Comparison of ENCODE assay signal across 1 cellular context in the genomic region with DNA sequence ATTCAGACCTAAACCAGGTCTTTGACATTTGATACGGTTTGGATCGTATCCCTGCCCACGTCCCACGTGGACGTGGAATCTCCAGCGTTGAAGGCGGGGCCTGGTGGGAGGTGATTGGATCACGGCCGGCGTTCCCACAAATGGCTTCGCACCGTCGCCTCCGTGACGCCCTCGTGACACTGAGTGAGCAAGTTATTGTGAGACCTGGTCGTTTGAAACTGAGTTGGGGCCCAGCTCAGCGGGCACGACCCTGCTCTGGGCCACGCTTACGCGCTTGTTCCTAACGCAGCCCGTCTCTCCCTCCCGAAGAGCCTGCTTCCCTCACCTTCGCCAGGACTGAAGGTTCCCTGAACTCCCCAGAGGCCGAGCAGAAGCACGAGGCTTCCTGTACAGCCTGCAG.
TF ChIP-seq lines count a peak whose summit lies in the region.

No MANE protein-coding gene starts in this region.

TF ChIP-seq in K562, 482 proteins besides CTCF, POLR2A, EP300 and RAD21 (continued from another document):
- TF ChIP-seq, protein P1, sequence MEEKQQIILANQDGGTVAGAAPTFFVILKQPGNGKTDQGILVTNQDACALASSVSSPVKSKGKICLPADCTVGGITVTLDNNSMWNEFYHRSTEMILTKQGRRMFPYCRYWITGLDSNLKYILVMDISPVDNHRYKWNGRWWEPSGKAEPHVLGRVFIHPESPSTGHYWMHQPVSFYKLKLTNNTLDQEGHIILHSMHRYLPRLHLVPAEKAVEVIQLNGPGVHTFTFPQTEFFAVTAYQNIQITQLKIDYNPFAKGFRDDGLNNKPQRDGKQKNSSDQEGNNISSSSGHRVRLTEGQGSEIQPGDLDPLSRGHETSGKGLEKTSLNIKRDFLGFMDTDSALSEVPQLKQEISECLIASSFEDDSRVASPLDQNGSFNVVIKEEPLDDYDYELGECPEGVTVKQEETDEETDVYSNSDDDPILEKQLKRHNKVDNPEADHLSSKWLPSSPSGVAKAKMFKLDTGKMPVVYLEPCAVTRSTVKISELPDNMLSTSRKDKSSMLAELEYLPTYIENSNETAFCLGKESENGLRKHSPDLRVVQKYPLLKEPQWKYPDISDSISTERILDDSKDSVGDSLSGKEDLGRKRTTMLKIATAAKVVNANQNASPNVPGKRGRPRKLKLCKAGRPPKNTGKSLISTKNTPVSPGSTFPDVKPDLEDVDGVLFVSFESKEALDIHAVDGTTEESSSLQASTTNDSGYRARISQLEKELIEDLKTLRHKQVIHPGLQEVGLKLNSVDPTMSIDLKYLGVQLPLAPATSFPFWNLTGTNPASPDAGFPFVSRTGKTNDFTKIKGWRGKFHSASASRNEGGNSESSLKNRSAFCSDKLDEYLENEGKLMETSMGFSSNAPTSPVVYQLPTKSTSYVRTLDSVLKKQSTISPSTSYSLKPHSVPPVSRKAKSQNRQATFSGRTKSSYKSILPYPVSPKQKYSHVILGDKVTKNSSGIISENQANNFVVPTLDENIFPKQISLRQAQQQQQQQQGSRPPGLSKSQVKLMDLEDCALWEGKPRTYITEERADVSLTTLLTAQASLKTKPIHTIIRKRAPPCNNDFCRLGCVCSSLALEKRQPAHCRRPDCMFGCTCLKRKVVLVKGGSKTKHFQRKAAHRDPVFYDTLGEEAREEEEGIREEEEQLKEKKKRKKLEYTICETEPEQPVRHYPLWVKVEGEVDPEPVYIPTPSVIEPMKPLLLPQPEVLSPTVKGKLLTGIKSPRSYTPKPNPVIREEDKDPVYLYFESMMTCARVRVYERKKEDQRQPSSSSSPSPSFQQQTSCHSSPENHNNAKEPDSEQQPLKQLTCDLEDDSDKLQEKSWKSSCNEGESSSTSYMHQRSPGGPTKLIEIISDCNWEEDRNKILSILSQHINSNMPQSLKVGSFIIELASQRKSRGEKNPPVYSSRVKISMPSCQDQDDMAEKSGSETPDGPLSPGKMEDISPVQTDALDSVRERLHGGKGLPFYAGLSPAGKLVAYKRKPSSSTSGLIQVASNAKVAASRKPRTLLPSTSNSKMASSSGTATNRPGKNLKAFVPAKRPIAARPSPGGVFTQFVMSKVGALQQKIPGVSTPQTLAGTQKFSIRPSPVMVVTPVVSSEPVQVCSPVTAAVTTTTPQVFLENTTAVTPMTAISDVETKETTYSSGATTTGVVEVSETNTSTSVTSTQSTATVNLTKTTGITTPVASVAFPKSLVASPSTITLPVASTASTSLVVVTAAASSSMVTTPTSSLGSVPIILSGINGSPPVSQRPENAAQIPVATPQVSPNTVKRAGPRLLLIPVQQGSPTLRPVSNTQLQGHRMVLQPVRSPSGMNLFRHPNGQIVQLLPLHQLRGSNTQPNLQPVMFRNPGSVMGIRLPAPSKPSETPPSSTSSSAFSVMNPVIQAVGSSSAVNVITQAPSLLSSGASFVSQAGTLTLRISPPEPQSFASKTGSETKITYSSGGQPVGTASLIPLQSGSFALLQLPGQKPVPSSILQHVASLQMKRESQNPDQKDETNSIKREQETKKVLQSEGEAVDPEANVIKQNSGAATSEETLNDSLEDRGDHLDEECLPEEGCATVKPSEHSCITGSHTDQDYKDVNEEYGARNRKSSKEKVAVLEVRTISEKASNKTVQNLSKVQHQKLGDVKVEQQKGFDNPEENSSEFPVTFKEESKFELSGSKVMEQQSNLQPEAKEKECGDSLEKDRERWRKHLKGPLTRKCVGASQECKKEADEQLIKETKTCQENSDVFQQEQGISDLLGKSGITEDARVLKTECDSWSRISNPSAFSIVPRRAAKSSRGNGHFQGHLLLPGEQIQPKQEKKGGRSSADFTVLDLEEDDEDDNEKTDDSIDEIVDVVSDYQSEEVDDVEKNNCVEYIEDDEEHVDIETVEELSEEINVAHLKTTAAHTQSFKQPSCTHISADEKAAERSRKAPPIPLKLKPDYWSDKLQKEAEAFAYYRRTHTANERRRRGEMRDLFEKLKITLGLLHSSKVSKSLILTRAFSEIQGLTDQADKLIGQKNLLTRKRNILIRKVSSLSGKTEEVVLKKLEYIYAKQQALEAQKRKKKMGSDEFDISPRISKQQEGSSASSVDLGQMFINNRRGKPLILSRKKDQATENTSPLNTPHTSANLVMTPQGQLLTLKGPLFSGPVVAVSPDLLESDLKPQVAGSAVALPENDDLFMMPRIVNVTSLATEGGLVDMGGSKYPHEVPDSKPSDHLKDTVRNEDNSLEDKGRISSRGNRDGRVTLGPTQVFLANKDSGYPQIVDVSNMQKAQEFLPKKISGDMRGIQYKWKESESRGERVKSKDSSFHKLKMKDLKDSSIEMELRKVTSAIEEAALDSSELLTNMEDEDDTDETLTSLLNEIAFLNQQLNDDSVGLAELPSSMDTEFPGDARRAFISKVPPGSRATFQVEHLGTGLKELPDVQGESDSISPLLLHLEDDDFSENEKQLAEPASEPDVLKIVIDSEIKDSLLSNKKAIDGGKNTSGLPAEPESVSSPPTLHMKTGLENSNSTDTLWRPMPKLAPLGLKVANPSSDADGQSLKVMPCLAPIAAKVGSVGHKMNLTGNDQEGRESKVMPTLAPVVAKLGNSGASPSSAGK (IDR thresholded peaks at IDR 0.05), result peak; percentile 83
- TF ChIP-seq E2F6 (IDR thresholded peaks at IDR 0.05; ENCODE audit: borderline replicate concordance in 1 of 2, extremely low read depth in 1 of 2, insufficient read depth in 1 of 2, insufficient read length in 1 of 2, low read depth in 1 of 2, low read length in 1 of 2, poor library complexity in 1 of 2, severe bottlenecking in 1 of 2) (peak; percentile 53 to 61), ZNF589 (CRISPR knock-in tag; IDR thresholded peaks at IDR 0.05; ENCODE audit: low read depth) (no peak), ATF1 (CRISPR knock-in tag; IDR thresholded peaks at IDR 0.05) (no peak), ATF1 (tag; IDR thresholded peaks at IDR 0.05) (peak; percentile 35; the same call in 1 of the 2 replicates), TCF7L2 (IDR thresholded peaks at IDR 0.05; ENCODE audit: low read depth, low read length) (no peak), MCM5 (IDR thresholded peaks at IDR 0.05; ENCODE audit: low read depth) (no peak), CBX5 (IDR thresholded peaks at IDR 0.05; ENCODE audit: borderline replicate concordance, low read depth) (no peak), ID3 (CRISPR knock-in tag; IDR thresholded peaks at IDR 0.05) (no peak), ID3 (tag; IDR thresholded peaks at IDR 0.05) (no peak), MAX (CRISPR knock-in tag; IDR thresholded peaks at IDR 0.05) (no peak), L3MBTL2 (IDR thresholded peaks at IDR 0.05) (peak; percentile 94), NFIX (CRISPR knock-in tag; IDR thresholded peaks at IDR 0.05; ENCODE audit: low read depth) (no peak), TSC22D4 (tag; IDR thresholded peaks at IDR 0.05) (no peak), ILK (tag; IDR thresholded peaks at IDR 0.05; ENCODE audit: borderline replicate concordance, low read depth) (no peak), ZNF124 (CRISPR knock-in tag; IDR thresholded peaks at IDR 0.05) (no peak), DDX20 (tag; IDR thresholded peaks at IDR 0.05; ENCODE audit: low read depth) (no peak), TCF3 (CRISPR knock-in tag; IDR thresholded peaks at IDR 0.05) (no peak), HIVEP1 (CRISPR knock-in tag; IDR thresholded peaks at IDR 0.05) (no peak), KLF1 (tag; IDR thresholded peaks at IDR 0.05) (no peak), KDM2B (CRISPR knock-in tag; IDR thresholded peaks at IDR 0.05) (no peak), ZNF140 (CRISPR knock-in tag; IDR thresholded peaks at IDR 0.05) (no peak)
- TF ChIP-seq, protein P2, sequence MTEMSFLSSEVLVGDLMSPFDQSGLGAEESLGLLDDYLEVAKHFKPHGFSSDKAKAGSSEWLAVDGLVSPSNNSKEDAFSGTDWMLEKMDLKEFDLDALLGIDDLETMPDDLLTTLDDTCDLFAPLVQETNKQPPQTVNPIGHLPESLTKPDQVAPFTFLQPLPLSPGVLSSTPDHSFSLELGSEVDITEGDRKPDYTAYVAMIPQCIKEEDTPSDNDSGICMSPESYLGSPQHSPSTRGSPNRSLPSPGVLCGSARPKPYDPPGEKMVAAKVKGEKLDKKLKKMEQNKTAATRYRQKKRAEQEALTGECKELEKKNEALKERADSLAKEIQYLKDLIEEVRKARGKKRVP (CRISPR knock-in tag; IDR thresholded peaks at IDR 0.05), result no peak
- TF ChIP-seq, protein P3, sequence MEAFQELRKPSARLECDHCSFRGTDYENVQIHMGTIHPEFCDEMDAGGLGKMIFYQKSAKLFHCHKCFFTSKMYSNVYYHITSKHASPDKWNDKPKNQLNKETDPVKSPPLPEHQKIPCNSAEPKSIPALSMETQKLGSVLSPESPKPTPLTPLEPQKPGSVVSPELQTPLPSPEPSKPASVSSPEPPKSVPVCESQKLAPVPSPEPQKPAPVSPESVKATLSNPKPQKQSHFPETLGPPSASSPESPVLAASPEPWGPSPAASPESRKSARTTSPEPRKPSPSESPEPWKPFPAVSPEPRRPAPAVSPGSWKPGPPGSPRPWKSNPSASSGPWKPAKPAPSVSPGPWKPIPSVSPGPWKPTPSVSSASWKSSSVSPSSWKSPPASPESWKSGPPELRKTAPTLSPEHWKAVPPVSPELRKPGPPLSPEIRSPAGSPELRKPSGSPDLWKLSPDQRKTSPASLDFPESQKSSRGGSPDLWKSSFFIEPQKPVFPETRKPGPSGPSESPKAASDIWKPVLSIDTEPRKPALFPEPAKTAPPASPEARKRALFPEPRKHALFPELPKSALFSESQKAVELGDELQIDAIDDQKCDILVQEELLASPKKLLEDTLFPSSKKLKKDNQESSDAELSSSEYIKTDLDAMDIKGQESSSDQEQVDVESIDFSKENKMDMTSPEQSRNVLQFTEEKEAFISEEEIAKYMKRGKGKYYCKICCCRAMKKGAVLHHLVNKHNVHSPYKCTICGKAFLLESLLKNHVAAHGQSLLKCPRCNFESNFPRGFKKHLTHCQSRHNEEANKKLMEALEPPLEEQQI (IDR thresholded peaks at IDR 0.05), result no peak
- TF ChIP-seq, protein P4, sequence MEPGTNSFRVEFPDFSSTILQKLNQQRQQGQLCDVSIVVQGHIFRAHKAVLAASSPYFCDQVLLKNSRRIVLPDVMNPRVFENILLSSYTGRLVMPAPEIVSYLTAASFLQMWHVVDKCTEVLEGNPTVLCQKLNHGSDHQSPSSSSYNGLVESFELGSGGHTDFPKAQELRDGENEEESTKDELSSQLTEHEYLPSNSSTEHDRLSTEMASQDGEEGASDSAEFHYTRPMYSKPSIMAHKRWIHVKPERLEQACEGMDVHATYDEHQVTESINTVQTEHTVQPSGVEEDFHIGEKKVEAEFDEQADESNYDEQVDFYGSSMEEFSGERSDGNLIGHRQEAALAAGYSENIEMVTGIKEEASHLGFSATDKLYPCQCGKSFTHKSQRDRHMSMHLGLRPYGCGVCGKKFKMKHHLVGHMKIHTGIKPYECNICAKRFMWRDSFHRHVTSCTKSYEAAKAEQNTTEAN (CRISPR knock-in tag; IDR thresholded peaks at IDR 0.05), result no peak
- TF ChIP-seq, protein P5, sequence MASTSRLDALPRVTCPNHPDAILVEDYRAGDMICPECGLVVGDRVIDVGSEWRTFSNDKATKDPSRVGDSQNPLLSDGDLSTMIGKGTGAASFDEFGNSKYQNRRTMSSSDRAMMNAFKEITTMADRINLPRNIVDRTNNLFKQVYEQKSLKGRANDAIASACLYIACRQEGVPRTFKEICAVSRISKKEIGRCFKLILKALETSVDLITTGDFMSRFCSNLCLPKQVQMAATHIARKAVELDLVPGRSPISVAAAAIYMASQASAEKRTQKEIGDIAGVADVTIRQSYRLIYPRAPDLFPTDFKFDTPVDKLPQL (IDR thresholded peaks at IDR 0.05; ENCODE audit: extremely low read depth, insufficient read length), result no peak
- TF ChIP-seq, protein P6, sequence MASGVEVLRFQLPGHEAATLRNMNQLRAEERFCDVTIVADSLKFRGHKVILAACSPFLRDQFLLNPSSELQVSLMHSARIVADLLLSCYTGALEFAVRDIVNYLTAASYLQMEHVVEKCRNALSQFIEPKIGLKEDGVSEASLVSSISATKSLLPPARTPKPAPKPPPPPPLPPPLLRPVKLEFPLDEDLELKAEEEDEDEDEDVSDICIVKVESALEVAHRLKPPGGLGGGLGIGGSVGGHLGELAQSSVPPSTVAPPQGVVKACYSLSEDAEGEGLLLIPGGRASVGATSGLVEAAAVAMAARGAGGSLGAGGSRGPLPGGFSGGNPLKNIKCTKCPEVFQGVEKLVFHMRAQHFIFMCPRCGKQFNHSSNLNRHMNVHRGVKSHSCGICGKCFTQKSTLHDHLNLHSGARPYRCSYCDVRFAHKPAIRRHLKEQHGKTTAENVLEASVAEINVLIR (CRISPR knock-in tag; IDR thresholded peaks at IDR 0.05), result no peak
